8 cellular contexts compared by ENCODE assay signal in genomic region chr17:64262125-64262421, GRCh38. TPM values are rescaled to one million over a fixed set of nuclear protein-coding genes. Genes with fewer than 3 reads are reported as not detected.
DNase-seq lines count a peak whose midpoint lies in the region; ATAC-seq lines count a peak whose summit lies in the region.

No MANE protein-coding gene starts in this region.

- H3K36me3 Mint-ChIP-seq in dendritic cell treated with granulocyte-macrophage colony-stimulating factor and Interleukin-4, amounts not matched to agents 40 ng/mL and 50 ng/mL, for 4 days (ENCODE audit: low read depth), result peaks cover 10% of the 10 kb centered on the region

- no peak for ATAC-seq in GM18858 (IDR thresholded peaks at IDR 0.05; ENCODE audit: unreplicated experiment)

- H3K79me2 ChIP-seq in Karpas-422 (ENCODE audit: low read length), result no peaks in the 10 kb centered on the region

- H3K27ac Mint-ChIP-seq in dendritic cell treated with granulocyte-macrophage colony-stimulating factor and Interleukin-4, amounts not matched to agents 40 ng/mL and 50 ng/mL, for 4 days, result peak overlapping the region; percentile 87

- DNase-seq in CD1c-positive myeloid dendritic cell (ENCODE audit: extremely low spot score), result peak; percentile 68
- DNase-seq in Karpas-422, result no peak
- DNase-seq in NCI-H82 (lab: John Stamatoyannopoulos, UW), result no peak
- DNase-seq in activated CD4-positive, alpha-beta T cell treated with anti-CD3 and anti-CD28 coated beads, Interleukin-2, amount 50 U/mL, for 1 hour, result no peak
- DNase-seq in 8988T, result no peak

- H3K9ac ChIP-seq in Karpas-422 (ENCODE audit: low read length), result peak overlapping the region; percentile 81

- H3K9me2 ChIP-seq in Karpas-422 (replicated peaks; ENCODE audit: insufficient read depth, low read length), result no peaks in the 10 kb centered on the region

- H3K4me3 ChIP-seq in Karpas-422 (ENCODE audit: low read length), result peak overlapping the region; percentile 76
- peak overlapping the region; percentile 69 to 91 for H3K4me3 ChIP-seq in muscle layer of duodenum (ENCODE audit: low read depth in 1 of 2, low read length in 2 of 2)

- H3K9me3 ChIP-seq in Karpas-422 (ENCODE audit: low read length) (no peaks in the 10 kb centered on the region), muscle layer of duodenum (ENCODE audit: control insufficient read depth in 1 of 2, low read length in 2 of 2) (no peaks in the 10 kb centered on the region)

- H3K27me3 Mint-ChIP-seq in dendritic cell treated with granulocyte-macrophage colony-stimulating factor and Interleukin-4, amounts not matched to agents 40 ng/mL and 50 ng/mL, for 4 days, result no peaks in the 10 kb centered on the region

- no peaks in the 10 kb centered on the region for H3K9me3 Mint-ChIP-seq in dendritic cell treated with granulocyte-macrophage colony-stimulating factor and Interleukin-4, amounts not matched to agents 40 ng/mL and 50 ng/mL, for 4 days

- peaks cover 46% of the 10 kb centered on the region for H3K4me1 Mint-ChIP-seq in dendritic cell treated with granulocyte-macrophage colony-stimulating factor and Interleukin-4, amounts not matched to agents 40 ng/mL and 50 ng/mL, for 4 days (ENCODE audit: low read depth)

- H3K27ac ChIP-seq in Karpas-422 (ENCODE audit: low read length) (no peak overlapping the region), muscle layer of duodenum (ENCODE audit: low read length) (peak overlapping the region; percentile 49)

- no peaks in the 10 kb centered on the region for H3K36me3 ChIP-seq in Karpas-422 (ENCODE audit: insufficient read depth, low read length)
- no peaks in the 10 kb centered on the region for H3K36me3 ChIP-seq in muscle layer of duodenum (ENCODE audit: control insufficient read depth in 1 of 2, insufficient read depth in 2 of 2, low read length in 2 of 2)

- H3K27me3 ChIP-seq in Karpas-422 (ENCODE audit: low read length) (no peaks in the 10 kb centered on the region), muscle layer of duodenum (ENCODE audit: low read depth, low read length) (no peaks in the 10 kb centered on the region)

- peaks cover 25% of the 10 kb centered on the region for H4K20me1 ChIP-seq in Karpas-422 (ENCODE audit: insufficient read depth, low read depth, low read length)

- H2AFZ ChIP-seq in Karpas-422 (ENCODE audit: low read length), result peak overlapping the region; percentile 67; the same call in 1 of the 2 replicates

- intact Hi-C loops in dendritic cell treated with granulocyte-macrophage colony-stimulating factor and Interleukin-4, amounts not matched to agents 40 ng/mL and 50 ng/mL, for 4 days (cut with micrococcal nuclease), result loop anchor here (5.0 kb wide), 1 partner anchor 115 kb away; no protein-coding TSS in a partner anchor

- H3K4me2 ChIP-seq in Karpas-422 (ENCODE audit: low read depth, low read length, poor library complexity, severe bottlenecking), result peak overlapping the region; percentile 88

- H3K4me3 Mint-ChIP-seq in dendritic cell treated with granulocyte-macrophage colony-stimulating factor and Interleukin-4, amounts not matched to agents 40 ng/mL and 50 ng/mL, for 4 days, result peak overlapping the region; percentile 96

- H3K4me1 ChIP-seq in Karpas-422 (ENCODE audit: low read length), result peaks cover 18% of the 10 kb centered on the region
- H3K4me1 ChIP-seq in muscle layer of duodenum (ENCODE audit: control insufficient read depth in 1 of 2, insufficient read depth in 2 of 2, low read length in 2 of 2), result peaks cover 6 to 21% of the 10 kb centered on the region in 2 donors

RNA-seq across cellular contexts. Expression of gene TEX2, which starts 1.0 kb away (rescaled TPM):
- 5.5 and 5.6 TPM in 2 replicates for total RNA-seq in Karpas-422 (2014; rRNA removed; shearing (Covaris generic); ENCODE audit: low replicate concordance)
